In genomic region chr2:241734467-241735208, GRCh38 we compare ENCODE assay signal across 8 cellular contexts. TPM values are rescaled to one million over a fixed set of nuclear protein-coding genes. Genes with fewer than 3 reads are reported as not detected.
DNase-seq lines count a peak whose midpoint lies in the region; ATAC-seq, FAIRE-seq and TF ChIP-seq lines count a peak whose summit lies in the region.

TSS of gene D2HGDH (plus strand) at chr2:241734630. CDS start at chr2:241735225, 595 bp downstream.

- peaks cover 4% of the 10 kb centered on the region for H3K36me3 Mint-ChIP-seq in T-helper 1 cell treated with Interleukin-12 subunit alpha and Interleukin-12 subunit beta and Interleukin-4 antibody, amounts not matched to agents 30 μg/mL and 1 μg/mL, for 36 hours (ENCODE audit: low read depth)

- H3K27ac Mint-ChIP-seq in T-helper 1 cell treated with Interleukin-12 subunit alpha and Interleukin-12 subunit beta and Interleukin-4 antibody, amounts not matched to agents 30 μg/mL and 1 μg/mL, for 36 hours: no peak within 1 kb of the TSS

- H3K4me3 Mint-ChIP-seq in T-helper 1 cell treated with Interleukin-12 subunit alpha and Interleukin-12 subunit beta and Interleukin-4 antibody, amounts not matched to agents 30 μg/mL and 1 μg/mL, for 36 hours: peak within 1 kb of the TSS; percentile 61

- peak; percentile 98 for FAIRE-seq in GM12892 (lab: Jason Lieb, UNC)

- H3K9me3 ChIP-seq in prostate gland (no peaks in the 10 kb centered on the region), upper lobe of right lung (no peaks in the 10 kb centered on the region)

- WGBS in prostate gland: 1% methylated on average over 25 of the region's 98 CpGs

- H3K9me3 Mint-ChIP-seq in T-helper 1 cell treated with Interleukin-12 subunit alpha and Interleukin-12 subunit beta and Interleukin-4 antibody, amounts not matched to agents 30 μg/mL and 1 μg/mL, for 36 hours: no peaks in the 10 kb centered on the region

- peaks cover 35% of the 10 kb centered on the region for H3K4me1 Mint-ChIP-seq in T-helper 1 cell treated with Interleukin-12 subunit alpha and Interleukin-12 subunit beta and Interleukin-4 antibody, amounts not matched to agents 30 μg/mL and 1 μg/mL, for 36 hours (ENCODE audit: low read depth)

- no peaks in the 10 kb centered on the region for H3K36me3 ChIP-seq in prostate gland
- no peaks in the 10 kb centered on the region for H3K36me3 ChIP-seq in upper lobe of right lung

- H3K4me3 ChIP-seq in prostate gland (peak within 1 kb of the TSS; percentile 79 to 93), upper lobe of right lung (peak within 1 kb of the TSS; percentile 98)

- ATAC-seq in HG02840 (IDR thresholded peaks at IDR 0.05; ENCODE audit: low FRiP score, unreplicated experiment) (peak; percentile 77), left cardiac atrium (peak; percentile 95 to 97), upper lobe of right lung (peak; percentile 96)

- no peaks in the 10 kb centered on the region for H3K4me1 ChIP-seq in prostate gland (replicated peaks)
- H3K4me1 ChIP-seq in upper lobe of right lung: peaks cover 14% of the 10 kb centered on the region

- intact Hi-C loops in left cardiac atrium (cut with DNase I) (loop anchor here (5.0 kb wide), 2 partner anchors 128 to 133 kb away; partner anchors contain the start of gene RTP5 (in 1 of the 2)), prostate gland (cut with DNase I) (loop anchor here (5.0 kb wide), 1 partner anchor 143 kb away; no protein-coding TSS in a partner anchor), upper lobe of right lung (cut with DNase I) (no loop called here)

- DNase-seq in GM12892 (ENCODE audit: insufficient read length) (peak; percentile 88), NCI-H146 (lab: John Stamatoyannopoulos, UW) (peak; percentile 75), amniotic epithelial cell (ENCODE audit: low read depth) (peak; percentile 65), left cardiac atrium (peak; percentile 96), prostate gland (ENCODE audit: low spot score) (peak; percentile 92), upper lobe of right lung (peak; percentile 97)

- no peaks in the 10 kb centered on the region for H3K27me3 Mint-ChIP-seq in T-helper 1 cell treated with Interleukin-12 subunit alpha and Interleukin-12 subunit beta and Interleukin-4 antibody, amounts not matched to agents 30 μg/mL and 1 μg/mL, for 36 hours (ENCODE audit: low read depth)

- TF ChIP-seq POLR2A in GM12892 (IDR thresholded peaks at IDR 0.05; ENCODE audit: low read depth, low read length) (peak; percentile 68; the same call in 1 of the 2 replicates), prostate gland (IDR thresholded peaks at IDR 0.05) (peak; percentile 77)

- TF ChIP-seq CTCF in prostate gland (IDR thresholded peaks at IDR 0.05) (peak in 1 of 4 experiments; percentile 3), upper lobe of right lung (IDR thresholded peaks at IDR 0.05) (no peak)

- no peaks in the 10 kb centered on the region for H3K27me3 ChIP-seq in prostate gland (replicated peaks; ENCODE audit: insufficient read depth)
- no peaks in the 10 kb centered on the region for H3K27me3 ChIP-seq in upper lobe of right lung

- peak within 1 kb of the TSS; percentile 82 to 90 for H3K27ac ChIP-seq in prostate gland
- H3K27ac ChIP-seq in upper lobe of right lung: peak within 1 kb of the TSS; percentile 86

RNA-seq across cellular contexts. Expression of gene D2HGDH, which starts in this region (rescaled TPM):
- polyA plus RNA-seq in GM12892 (2012; ENCODE audit: missing spikeins): 16.8 TPM
- total RNA-seq in left cardiac atrium (10 to 100 TPM; 14.6 to 16.9 TPM), prostate gland (10 to 100 TPM; 38.7 to 55.3 TPM), upper lobe of right lung (28.8 TPM)

Comparison
In these comparisons a context has a peak if more than half of its experiments do, and no peak if none do; other contexts are left out.
1. Peak in every context shown above with its lines: DNase-seq, ATAC-seq, H3K4me3 ChIP-seq and H3K27ac ChIP-seq.